8 cellular contexts compared by ENCODE assay signal in the genomic region with DNA sequence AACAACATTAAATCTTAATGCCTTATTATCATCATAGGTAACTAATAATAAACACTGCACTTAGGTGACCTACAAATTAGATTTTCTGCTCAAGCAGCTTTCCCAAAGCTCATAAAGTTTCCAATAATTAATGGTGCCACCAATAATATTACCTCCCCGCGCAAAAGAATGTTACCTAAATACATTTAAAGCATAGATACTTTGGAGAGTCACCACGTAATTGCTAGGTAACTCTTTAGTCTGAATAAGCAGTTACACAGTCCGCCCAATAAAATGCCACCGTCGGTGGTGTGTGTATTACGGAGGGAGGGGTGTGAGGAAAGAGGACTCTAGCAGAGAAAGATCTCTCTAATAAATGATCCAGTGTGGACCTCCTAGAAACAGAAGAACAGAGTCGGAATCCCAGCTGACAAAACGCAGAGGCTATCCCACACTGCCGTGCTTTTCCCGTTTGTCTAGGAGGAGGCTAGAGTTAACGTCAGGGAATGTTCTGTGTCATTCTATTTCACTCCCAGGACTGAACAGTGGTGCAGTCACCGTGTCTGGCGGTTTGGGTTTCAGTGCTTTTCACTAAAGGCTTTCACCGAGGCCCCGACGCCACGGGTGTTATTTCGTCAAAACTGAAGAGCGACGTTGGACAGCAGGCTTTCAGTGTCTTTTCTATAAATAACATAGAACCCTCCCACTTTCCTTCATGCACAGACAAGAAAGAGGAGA. TPM values are rescaled to one million over a fixed set of nuclear protein-coding genes. Genes with fewer than 3 reads are reported as not detected.
DNase-seq lines count a peak whose midpoint lies in the region; ATAC-seq and TF ChIP-seq lines count a peak whose summit lies in the region.

No MANE protein-coding gene starts in this region.

- no peaks in the 10 kb centered on the region for H3K9me3 ChIP-seq in OCI-LY7 (ENCODE audit: low read length)
- H3K9me3 ChIP-seq in neural progenitor cell (ENCODE audit: low read depth) = no peaks in the 10 kb centered on the region
- H3K9me3 ChIP-seq in subcutaneous abdominal adipose tissue (ENCODE audit: control insufficient read depth in 5 of 5, low read length in 5 of 5) = no peaks in the 10 kb centered on the region

- peak overlapping the region; percentile 87 for H3K4me3 Mint-ChIP-seq in neural progenitor cell

- H3K27ac Mint-ChIP-seq in neural progenitor cell = peak overlapping the region; percentile 22

- H3K27ac ChIP-seq in OCI-LY7 (ENCODE audit: low read depth, low read length, poor library complexity, severe bottlenecking) (peak overlapping the region; percentile 62), foreskin keratinocyte (peak overlapping the region; percentile 45), neural progenitor cell (no peak overlapping the region), subcutaneous abdominal adipose tissue (ENCODE audit: low read depth, low read length) (peak overlapping the region; percentile 98)

- H3K36me3 Mint-ChIP-seq in neural progenitor cell = peaks cover 6% of the 10 kb centered on the region

- DNase-seq in AG09309 (ENCODE audit: low read depth) (no peak), GM19240 (ENCODE audit: insufficient read length, low spot score) (peak; percentile 19), OCI-LY7 (ENCODE audit: low spot score) (peak; percentile 48), foreskin keratinocyte (peak; percentile 28 to 52), neural progenitor cell (ENCODE audit: low spot score) (peak; percentile 60)
- DNase-seq in activated effector memory CD4-positive, alpha-beta T cell treated with anti-CD3 and anti-CD28 coated beads, Interleukin-2, amount 50 U/mL, for 16 hours = peak; percentile 83

- CTCF ChIA-PET in OCI-LY7 (lab: Charles Lee; ENCODE audit: unreplicated experiment) = no interaction called here

- no peaks in the 10 kb centered on the region for H3K9me2 ChIP-seq in OCI-LY7 (ENCODE audit: insufficient read depth, low read length)

- H3K27me3 ChIP-seq in foreskin keratinocyte = no peaks in the 10 kb centered on the region
- peaks cover 28% of the 10 kb centered on the region for H3K27me3 ChIP-seq in neural progenitor cell
- H3K27me3 ChIP-seq in subcutaneous abdominal adipose tissue (ENCODE audit: control insufficient read depth in 5 of 5, insufficient read depth in 4 of 5, low read length in 5 of 5) = no peaks in the 10 kb centered on the region

- no peaks in the 10 kb centered on the region for H3K9me3 Mint-ChIP-seq in neural progenitor cell

- H3K27me3 Mint-ChIP-seq in neural progenitor cell (ENCODE audit: insufficient read depth, low read depth) = peaks cover 3% of the 10 kb centered on the region

- peaks cover 29% of the 10 kb centered on the region for H3K36me3 ChIP-seq in OCI-LY7 (ENCODE audit: insufficient read depth, low read length)
- no peaks in the 10 kb centered on the region for H3K36me3 ChIP-seq in neural progenitor cell
- peaks cover 0 to 8% (median 5%) of the 10 kb centered on the region in 5 donors for H3K36me3 ChIP-seq in subcutaneous abdominal adipose tissue (ENCODE audit: control insufficient read depth in 5 of 5, insufficient read depth in 5 of 5, low read length in 5 of 5)

- BruUV-seq in OCI-LY7 (replicated peaks; lab: Mats Ljungman, UMichigan) = TSS peak; percentile 69

- H3K9ac ChIP-seq in neural progenitor cell (peak overlapping the region; percentile 15), subcutaneous abdominal adipose tissue (ENCODE audit: low read length in 5 of 5) (peak overlapping the region; percentile 59 to 93 (median 89))

- POLR2A ChIA-PET in OCI-LY7 (lab: Charles Lee) = interaction anchor here (0.6 to 1.9 kb wide), 5 partner anchors 14 to 995 kb away, joined by 5 to 12 read pairs (median 6); a partner anchor contains a TSS

- TF ChIP-seq CTCF in AG09309 (IDR thresholded peaks at IDR 0.05; ENCODE audit: control insufficient read depth, insufficient read depth, low read depth, low read length, missing control alignments) = no peak
- no peak for TF ChIP-seq CTCF in OCI-LY7 (conservative IDR thresholded peaks at IDR 0.05; ENCODE audit: low read length)
- TF ChIP-seq CTCF in foreskin keratinocyte (conservative IDR thresholded peaks at IDR 0.05) = no peak
- TF ChIP-seq CTCF in neural progenitor cell (IDR thresholded peaks at IDR 0.05) = no peak

- peak overlapping the region; percentile 91 for H2AFZ ChIP-seq in OCI-LY7 (ENCODE audit: low read length)
- H2AFZ ChIP-seq in neural progenitor cell (replicated peaks) = peak overlapping the region; percentile 96

- peak; percentile 35 for ATAC-seq in HG03442 (IDR thresholded peaks at IDR 0.05; ENCODE audit: unreplicated experiment)
- ATAC-seq in foreskin keratinocyte = peak; percentile 61

- H3K79me2 ChIP-seq in OCI-LY7 (ENCODE audit: insufficient read depth, low read depth, low read length) = peaks cover 17% of the 10 kb centered on the region; the same call in 1 of the 2 replicates
- H3K79me2 ChIP-seq in neural progenitor cell (ENCODE audit: low read depth) = no peaks in the 10 kb centered on the region

- H3F3A ChIP-seq in neural progenitor cell (ENCODE audit: low read depth) = peaks cover 17% of the 10 kb centered on the region

- intact Hi-C loops in OCI-LY7 (cut with micrococcal nuclease; ENCODE audit: unreplicated experiment) = no loop called here

- H3K4me2 ChIP-seq in OCI-LY7 (ENCODE audit: low read length) (peak overlapping the region; percentile 87), neural progenitor cell (peak overlapping the region; percentile 79)

- H4K20me1 ChIP-seq in OCI-LY7 (ENCODE audit: insufficient read depth, low read length) (no peaks in the 10 kb centered on the region; the same call in 1 of the 2 replicates), neural progenitor cell (ENCODE audit: low read depth) (no peaks in the 10 kb centered on the region)

- H3K4me3 ChIP-seq in AG09309 (ENCODE audit: control insufficient read depth, low read depth, low read length) (peak overlapping the region; percentile 100), OCI-LY7 (ENCODE audit: low read depth, low read length, poor library complexity, severe bottlenecking) (peak overlapping the region; percentile 78), neural progenitor cell (peak overlapping the region; percentile 81), subcutaneous abdominal adipose tissue (ENCODE audit: low read depth in 1 of 5, low read length in 5 of 5) (peak overlapping the region; percentile 86 to 96 (median 92))

- H3K4me1 Mint-ChIP-seq in neural progenitor cell = peaks cover 18% of the 10 kb centered on the region

- peaks cover 20% of the 10 kb centered on the region for H3K4me1 ChIP-seq in OCI-LY7 (ENCODE audit: insufficient read depth, low read length, poor library complexity, severe bottlenecking)
- H3K4me1 ChIP-seq in foreskin keratinocyte = peaks cover 6% of the 10 kb centered on the region
- H3K4me1 ChIP-seq in neural progenitor cell = peaks cover 4% of the 10 kb centered on the region
- H3K4me1 ChIP-seq in subcutaneous abdominal adipose tissue (ENCODE audit: control insufficient read depth in 5 of 5, insufficient read depth in 5 of 5, low read length in 5 of 5) = peaks cover 5 to 24% (median 19%) of the 10 kb centered on the region in 5 donors

RNA-seq across cellular contexts. Expression of a gene that starts 0.6 kb away (rescaled TPM):
- 17.2 and 21.5 TPM in 2 replicates for total RNA-seq in OCI-LY7 (2014; rRNA removed; shearing (Covaris generic))
- total RNA-seq in OCI-LY7 (2022) (27.2 and 28.6 TPM in 2 replicates), foreskin keratinocyte (8.1 and 11.2 TPM in 2 replicates), neural progenitor cell (ENCODE audit: low replicate concordance) (15.8 and 20.5 TPM in 2 replicates)
- 4.9 and 5.1 TPM in 2 replicates for polyA plus RNA-seq in foreskin keratinocyte
